11 cellular contexts compared by ENCODE assay signal in genomic region chr10:3094565-3095168, GRCh38. TPM values are rescaled to one million over a fixed set of nuclear protein-coding genes. Genes with fewer than 3 reads are reported as not detected.
DNase-seq lines count a peak whose midpoint lies in the region; FAIRE-seq and TF ChIP-seq lines count a peak whose summit lies in the region.
"Had no signal": no experiment of that assay in that cellular context is flagged by ENCODE, and none has a peak within 500 bp of the region (broad histone marks: within the 10 kb centered on the region; RNA-seq: fewer than 3 reads in every experiment).

No MANE protein-coding gene starts in this region.

- WGBS in adrenal gland, 4 donors: 72 to 80% (median 75%) methylated on average over 6 of the region's 6 CpGs

- H3K36me3 Mint-ChIP-seq in activated naive CD4-positive, alpha-beta T cell treated with anti-CD3 and anti-CD28 coated beads, Interleukin-2, amount 50 U/mL, for 24 hours: peaks cover 28% of the 10 kb centered on the region

- TF ChIP-seq CTCF in adrenal gland (IDR thresholded peaks at IDR 0.05) (no peak), kidney (IDR thresholded peaks at IDR 0.05; ENCODE audit: borderline replicate concordance, extremely low read depth, insufficient read depth) (no peak), tibial artery (IDR thresholded peaks at IDR 0.05) (no peak)

- H3K9me3 ChIP-seq in adrenal gland (replicated peaks in 1 of 3): no peaks in the 10 kb centered on the region
- H3K9me3 ChIP-seq in kidney (ENCODE audit: control insufficient read depth in 1 of 2, low read length in 2 of 2): no peaks in the 10 kb centered on the region
- H3K9me3 ChIP-seq in tibial artery: no peaks in the 10 kb centered on the region

- no peak for TF ChIP-seq POLR2A in adrenal gland (IDR thresholded peaks at IDR 0.05)

- H3K4me1 Mint-ChIP-seq in activated naive CD4-positive, alpha-beta T cell treated with anti-CD3 and anti-CD28 coated beads, Interleukin-2, amount 50 U/mL, for 24 hours: peaks cover 68% of the 10 kb centered on the region

- H3K9ac ChIP-seq in kidney (ENCODE audit: low read length in 2 of 2): no peak overlapping the region

- no peak for DNase-seq in activated naive CD4-positive, alpha-beta T cell treated with Interleukin-2 at 50 U/mL for 16 hours
- DNase-seq in adrenal gland (no peak), kidney (peak; percentile 4), tibial artery (no peak), C1 segment of cervical spinal cord (lab: John Stamatoyannopoulos, UW) (no peak), DMS153 treated with DMSO at 0.1 percent for 48 hours (lab: John Stamatoyannopoulos, UW; ENCODE audit: unreplicated experiment) (no peak), frontal cortex (ENCODE audit: low spot score in 2 of 2) (no peak)
- DNase-seq: CD8-positive, alpha-beta T cell; NCI-H2227 treated with DMSO at 0.1 percent for 48 hours; substantia nigra had no signal

- H3K4me3 ChIP-seq in adrenal gland (no peak overlapping the region), kidney (ENCODE audit: low read length in 2 of 2) (no peak overlapping the region), tibial artery (peak overlapping the region; percentile 18 to 29)

- H3K4me3 Mint-ChIP-seq in activated naive CD4-positive, alpha-beta T cell treated with anti-CD3 and anti-CD28 coated beads, Interleukin-2, amount 50 U/mL, for 24 hours: peak overlapping the region; percentile 72

- no peaks in the 10 kb centered on the region for H3K36me3 ChIP-seq in adrenal gland (replicated peaks in 1 of 2)
- no peaks in the 10 kb centered on the region for H3K36me3 ChIP-seq in kidney (ENCODE audit: control insufficient read depth in 1 of 2, insufficient read depth in 2 of 2, low read length in 2 of 2)
- peaks cover 0 to 8% (median 3%) of the 10 kb centered on the region in 3 donors for H3K36me3 ChIP-seq in tibial artery

- H3K27ac ChIP-seq in adrenal gland: peak overlapping the region in 4 of 5 donors; percentile 87 to 93 (median 88)
- H3K27ac ChIP-seq in kidney (ENCODE audit: low read depth in 2 of 2, low read length in 2 of 2): peak overlapping the region; percentile 17 to 86
- H3K27ac ChIP-seq in tibial artery: peak overlapping the region; percentile 72 to 81

- H3K27me3 Mint-ChIP-seq in activated naive CD4-positive, alpha-beta T cell treated with anti-CD3 and anti-CD28 coated beads, Interleukin-2, amount 50 U/mL, for 24 hours: no peaks in the 10 kb centered on the region

- H3K9me3 Mint-ChIP-seq in activated naive CD4-positive, alpha-beta T cell treated with anti-CD3 and anti-CD28 coated beads, Interleukin-2, amount 50 U/mL, for 24 hours: no peaks in the 10 kb centered on the region
- H3K9me3 Mint-ChIP-seq: CD8-positive, alpha-beta T cell had no signal

- H3K27ac Mint-ChIP-seq in activated naive CD4-positive, alpha-beta T cell treated with anti-CD3 and anti-CD28 coated beads, Interleukin-2, amount 50 U/mL, for 24 hours: peak overlapping the region; percentile 96

- H3K4me1 ChIP-seq in adrenal gland (replicated peaks in 1 of 2) (peaks cover 17 to 27% of the 10 kb centered on the region in 2 donors), kidney (ENCODE audit: control insufficient read depth in 1 of 2, insufficient read depth in 1 of 2, low read depth in 1 of 2, low read length in 2 of 2) (peaks cover 7 to 11% of the 10 kb centered on the region in 2 donors), tibial artery (peaks cover 3 to 63% (median 34%) of the 10 kb centered on the region in 4 donors)

- intact Hi-C loops in adrenal gland (cut with DNase I): no loop called here
- intact Hi-C loops in kidney (cut with DNase I): no loop called here
- intact Hi-C loops in tibial artery (cut with DNase I; ENCODE audit: low total_unique reads): no loop called here

- FAIRE-seq in kidney (lab: Jason Lieb, UNC) (no peak), frontal cortex (lab: Jason Lieb, UNC) (no peak)

- H3K27me3 ChIP-seq in adrenal gland (no peaks in the 10 kb centered on the region), tibial artery (no peaks in the 10 kb centered on the region)

RNA-seq across cellular contexts. Expression of gene PFKP, which starts 27.3 kb away (rescaled TPM):
- total RNA-seq in adrenal gland: 10 to 100 TPM in 7 of 8 donors, 1 to 10 TPM in 1; 8.8 to 46.6 (median 16.1) TPM
- polyA plus RNA-seq in adrenal gland: 10 to 100 TPM; 15.9 to 40.9 (median 16.9) TPM
- 139 TPM for total RNA-seq in kidney
- polyA plus RNA-seq in kidney (ENCODE audit: insufficient read depth, low read depth, low replicate concordance): 51.2 TPM
- 81.5 TPM for total RNA-seq in frontal cortex

Comparison
In these comparisons a context has a peak if more than half of its experiments do, and no peak if none do; other contexts are left out.
1. H3K4me3 ChIP-seq: peak in tibial artery (2 of 2); none in adrenal gland (0 of 4) and kidney (0 of 2).
2. Peak in every context shown above with its lines, with median percentiles within 50 percentile points of each other: H3K27ac ChIP-seq.